10 cellular contexts compared by ENCODE assay signal in the genomic region with DNA sequence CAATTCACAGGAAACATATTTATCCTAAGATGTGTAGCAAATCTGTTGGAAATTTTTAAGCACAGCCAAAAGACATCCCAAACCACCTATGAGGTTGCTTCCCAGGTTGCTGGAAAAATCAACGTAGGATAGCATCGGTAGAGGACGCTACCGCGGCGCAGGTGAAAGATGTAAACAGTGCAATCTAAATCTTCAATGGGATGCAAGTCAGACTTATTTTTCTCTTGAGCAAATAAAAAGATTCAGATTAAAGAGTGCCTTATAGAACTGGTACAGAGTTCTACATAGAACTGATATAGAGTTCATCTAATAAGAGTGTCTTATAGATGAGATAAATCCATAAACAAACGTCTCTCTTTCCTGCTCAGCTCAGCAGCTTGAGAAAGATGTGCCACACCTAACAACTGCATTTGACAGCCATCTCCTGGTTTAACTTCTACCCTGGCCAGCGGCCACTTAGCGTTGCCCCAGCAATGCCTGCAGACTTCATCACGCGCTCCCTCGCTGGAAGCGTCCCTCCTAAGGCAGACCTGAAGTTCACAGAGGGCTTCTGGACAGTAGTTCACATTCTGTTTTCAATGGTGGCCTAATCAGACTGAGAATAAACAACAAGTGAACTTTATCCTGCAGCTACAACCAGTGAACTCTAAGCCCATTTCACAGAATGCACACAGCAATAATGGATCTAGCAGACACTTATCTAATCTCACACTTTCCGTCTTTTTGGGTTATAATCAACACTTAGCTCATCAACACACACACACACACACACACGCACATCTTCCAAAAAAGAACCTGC.
A peak's percentile ranks its signal among the peaks of the same experiment; 100 is the strongest.
DNase-seq lines count a peak whose midpoint lies in the region; ATAC-seq and FAIRE-seq lines count a peak whose summit lies in the region.
"Had no signal": no experiment of that assay in that cellular context is flagged by ENCODE, and none has a peak within 500 bp of the region (broad histone marks: within the 10 kb centered on the region; RNA-seq: fewer than 3 reads in every experiment).

No MANE protein-coding gene starts in this region.

- peak overlapping the region; percentile 98 for H3K27ac Mint-ChIP-seq in dendritic cell treated with granulocyte-macrophage colony-stimulating factor and Interleukin-4, amounts not matched to agents 40 ng/mL and 50 ng/mL, for 4 days
- H3K27ac Mint-ChIP-seq in naive B cell, result peak overlapping the region; percentile 96 to 100 (median 98)

- no peak for FAIRE-seq in frontal cortex (lab: Jason Lieb, UNC)
- FAIRE-seq: D721Med had no signal

- peaks cover 83% of the 10 kb centered on the region for H3K4me1 Mint-ChIP-seq in dendritic cell treated with granulocyte-macrophage colony-stimulating factor and Interleukin-4, amounts not matched to agents 40 ng/mL and 50 ng/mL, for 4 days (ENCODE audit: low read depth)
- peaks cover 54 to 62% (median 54%) of the 10 kb centered on the region in 3 donors for H3K4me1 Mint-ChIP-seq in naive B cell

- no peaks in the 10 kb centered on the region for H3K27me3 Mint-ChIP-seq in dendritic cell treated with granulocyte-macrophage colony-stimulating factor and Interleukin-4, amounts not matched to agents 40 ng/mL and 50 ng/mL, for 4 days
- peaks cover 0 to 7% (median 1%) of the 10 kb centered on the region in 3 donors for H3K27me3 Mint-ChIP-seq in naive B cell

- intact Hi-C loops in Right ventricle myocardium inferior (cut with DNase I) (loop anchor here (5.0 kb wide), 1 partner anchor 37 kb away; no protein-coding TSS in a partner anchor), cardiac septum (cut with DNase I) (loop anchor here (5.0 kb wide), 2 partner anchors 47 to 352 kb away; a partner anchor contains a TSS)
- intact Hi-C loops in dendritic cell treated with granulocyte-macrophage colony-stimulating factor and Interleukin-4, amounts not matched to agents 40 ng/mL and 50 ng/mL, for 4 days (cut with micrococcal nuclease), result loop anchor here (2.0 to 5.0 kb wide), 2 partner anchors 13 to 237 kb away; no protein-coding TSS in a partner anchor

- DNase-seq in Right ventricle myocardium inferior (ENCODE audit: missing footprints), result no peak
- no peak for DNase-seq in cardiac septum (ENCODE audit: low spot score)
- no peak for DNase-seq in naive B cell
- no peak for DNase-seq in NCI-H2196 (lab: John Stamatoyannopoulos, UW; ENCODE audit: unreplicated experiment)
- no peak for DNase-seq in retina
- no peak for DNase-seq in frontal cortex (ENCODE audit: low spot score in 2 of 2)
- DNase-seq in NCI-H345 (lab: John Stamatoyannopoulos, UW), result no peak
- DNase-seq: NCI-H1048 had no signal

- H3K36me3 Mint-ChIP-seq in dendritic cell treated with granulocyte-macrophage colony-stimulating factor and Interleukin-4, amounts not matched to agents 40 ng/mL and 50 ng/mL, for 4 days (ENCODE audit: low read depth), result peaks cover 20% of the 10 kb centered on the region
- H3K36me3 Mint-ChIP-seq in naive B cell, result no peaks in the 10 kb centered on the region

- H3K9me3 Mint-ChIP-seq in dendritic cell treated with granulocyte-macrophage colony-stimulating factor and Interleukin-4, amounts not matched to agents 40 ng/mL and 50 ng/mL, for 4 days, result no peaks in the 10 kb centered on the region
- peaks cover 0 to 8% (median 0%) of the 10 kb centered on the region in 7 donors for H3K9me3 Mint-ChIP-seq in naive B cell

- ATAC-seq in Right ventricle myocardium inferior (peak; percentile 53), naive B cell (ENCODE audit: low read depth in 2 of 2) (no peak)

- no peak overlapping the region for H3K4me3 Mint-ChIP-seq in dendritic cell treated with granulocyte-macrophage colony-stimulating factor and Interleukin-4, amounts not matched to agents 40 ng/mL and 50 ng/mL, for 4 days
- H3K4me3 Mint-ChIP-seq in naive B cell, result peak overlapping the region in 3 of 8 donors; percentile 5 to 91 (median 69)
